Comparison of ENCODE assay signal across 8 cellular contexts in the genomic region with DNA sequence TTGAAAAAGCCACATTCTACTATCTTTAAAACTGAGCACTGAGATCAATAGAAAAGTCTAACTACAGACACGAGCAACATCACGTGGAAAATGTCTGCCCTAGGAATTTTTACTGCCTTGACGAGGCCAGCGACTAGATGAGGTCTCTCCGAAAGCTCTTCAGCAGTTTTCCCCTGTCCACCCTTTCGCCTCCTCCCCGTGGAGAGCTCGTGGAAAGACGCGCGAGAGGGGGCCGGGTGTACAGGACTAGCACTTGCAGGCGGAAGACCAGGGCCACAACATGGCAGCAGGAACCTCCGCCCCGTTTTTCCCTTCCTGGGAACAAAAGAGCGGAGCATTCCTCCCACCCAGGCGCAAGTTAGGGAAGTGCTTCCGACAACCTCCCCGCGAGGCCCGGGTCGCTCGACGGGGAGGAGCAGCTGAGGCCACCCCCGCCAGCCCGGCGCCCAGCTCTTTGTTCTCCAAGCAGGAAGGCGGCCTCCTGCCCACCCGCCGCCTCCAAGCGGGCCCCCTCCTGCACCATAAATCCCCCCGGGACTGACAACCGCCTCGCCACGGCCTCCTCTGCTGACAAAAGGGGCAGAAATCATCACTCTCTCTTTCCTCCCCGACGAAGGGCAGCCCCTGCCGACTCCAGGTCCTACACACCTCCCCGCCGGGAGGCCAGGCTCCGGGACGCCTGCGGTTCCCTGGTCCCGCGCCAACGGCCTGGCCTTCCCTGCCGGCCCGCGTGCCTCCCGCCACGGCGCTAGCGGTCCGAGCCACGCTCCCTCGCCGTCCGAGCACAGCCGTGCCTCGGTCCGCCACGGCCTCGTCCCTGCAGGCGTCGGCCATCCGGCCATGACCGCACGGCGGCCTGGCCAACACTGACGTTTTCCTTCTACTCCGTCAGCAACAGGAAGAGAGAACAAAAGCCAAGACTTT. TPM values are rescaled to one million over a fixed set of nuclear protein-coding genes. Genes with fewer than 3 reads are reported as not detected.
DNase-seq lines count a peak whose midpoint lies in the region; ATAC-seq and TF ChIP-seq lines count a peak whose summit lies in the region.

No MANE protein-coding gene starts in this region.

- H3K9me3 ChIP-seq in CD4-positive, alpha-beta T cell (ENCODE audit: control insufficient read depth, low read length), result no peaks in the 10 kb centered on the region
- H3K9me3 ChIP-seq in MG63 (no peaks in the 10 kb centered on the region), ectodermal cell (ENCODE audit: control insufficient read depth, low read length) (no peaks in the 10 kb centered on the region), lung (ENCODE audit: control insufficient read depth in 2 of 2, insufficient read depth in 1 of 2, low read length in 1 of 2) (no peaks in the 10 kb centered on the region)

- peak overlapping the region; percentile 100 for H3K27ac Mint-ChIP-seq in CD4-positive, alpha-beta T cell

- H3K9me3 Mint-ChIP-seq in CD4-positive, alpha-beta T cell, result no peaks in the 10 kb centered on the region

- H3K27ac ChIP-seq in CD4-positive, alpha-beta T cell (ENCODE audit: low read depth, low read length), result peak overlapping the region; percentile 99
- H3K27ac ChIP-seq in ectodermal cell (ENCODE audit: insufficient read depth, low read depth, low read length, poor library complexity, severe bottlenecking) (peak overlapping the region; percentile 99), lung (ENCODE audit: low read depth in 1 of 2, low read length in 1 of 2) (peak overlapping the region; percentile 99)

- H3K4me3 ChIP-seq in MG63 (peak overlapping the region; percentile 89), ectodermal cell (ENCODE audit: insufficient read depth, low read depth, low read length) (peak overlapping the region; percentile 99), lung (peak overlapping the region; percentile 99)

- no peaks in the 10 kb centered on the region for H3K27me3 Mint-ChIP-seq in CD4-positive, alpha-beta T cell

- peak overlapping the region; percentile 99 for H3K4me3 Mint-ChIP-seq in CD4-positive, alpha-beta T cell

- peaks cover 21% of the 10 kb centered on the region for H3K4me1 ChIP-seq in ectodermal cell (ENCODE audit: control insufficient read depth, insufficient read depth, low read length)
- H3K4me1 ChIP-seq in lung (ENCODE audit: control insufficient read depth in 2 of 2, insufficient read depth in 2 of 2, low read length in 2 of 2), result peaks cover 2 to 27% of the 10 kb centered on the region in 2 donors

- peak; percentile 10 to 57 (median 30) for DNase-seq in CD4-positive, alpha-beta T cell
- DNase-seq in MG63 (peak; percentile 44), lung (ENCODE audit: low spot score) (peak; percentile 67)
- DNase-seq in activated CD4-positive, alpha-beta T cell treated with anti-CD3 and anti-CD28 coated beads, Interleukin-2, amount 50 U/mL, for 48 hours, result peak; percentile 48 to 54
- DNase-seq in stimulated activated CD4-positive, alpha-beta T cell treated with anti-CD3 and anti-CD28 coated beads, TNF-alpha, amount 100 ng/mL, for 24 hours (ENCODE audit: low read depth in 3 of 3), result peak in 2 of 3 experiments; percentile 27 to 44

- H3K36me3 ChIP-seq in MG63 (peaks cover 55% of the 10 kb centered on the region), ectodermal cell (ENCODE audit: control insufficient read depth, insufficient read depth, low read length) (peaks cover 36% of the 10 kb centered on the region), lung (ENCODE audit: control insufficient read depth in 2 of 2, insufficient read depth in 2 of 2, low read length in 2 of 2) (peaks cover 13 to 28% of the 10 kb centered on the region in 2 donors)

- no peaks in the 10 kb centered on the region for H3K27me3 ChIP-seq in CD4-positive, alpha-beta T cell (ENCODE audit: control insufficient read depth, insufficient read depth, low read length)
- no peaks in the 10 kb centered on the region for H3K27me3 ChIP-seq in MG63
- H3K27me3 ChIP-seq in ectodermal cell (ENCODE audit: control insufficient read depth, insufficient read depth, low read length, poor library complexity, severe bottlenecking), result no peaks in the 10 kb centered on the region
- H3K27me3 ChIP-seq in lung (ENCODE audit: control insufficient read depth, insufficient read depth), result no peaks in the 10 kb centered on the region

- POLR2A ChIA-PET in CD4-positive, alpha-beta T cell (lab: Charles Lee), result interaction anchor here (0.6 to 4.5 kb wide), 44 partner anchors 8 to 1442 kb away, joined by 3 to 478 read pairs (median 6); partner anchors contain the start of genes CTR9, RNF141, USP47 and ZBED5

- 0% methylated on average over 71 of the region's 71 CpGs for WGBS in ectodermal cell, 2 experiments
- WGBS in lung, 2 donors, result 0% methylated on average over 62 to 71 of the region's 71 CpGs

- CTCF ChIA-PET in CD4-positive, alpha-beta T cell (lab: Charles Lee), result interaction anchor here (0.9 to 3.0 kb wide), 4 partner anchors 15 to 63 kb away, joined by 3 to 18 read pairs (median 10); partner anchors contain the start of gene ZBED5

- intact Hi-C loops in CD4-positive, alpha-beta T cell (cut with DNase I, micrococcal nuclease), result loop anchor here (2.0 to 5.0 kb wide), 6 partner anchors 13 to 1496 kb away; partner anchors contain the start of genes TMEM41B (in 1 of the 2) and USP47 (in 1 of the 2)

- peaks cover 63% of the 10 kb centered on the region for H3K36me3 Mint-ChIP-seq in CD4-positive, alpha-beta T cell (ENCODE audit: low read depth)

- peaks cover 67% of the 10 kb centered on the region for H3K4me1 Mint-ChIP-seq in CD4-positive, alpha-beta T cell (ENCODE audit: low read depth)

- no peak for TF ChIP-seq CTCF in CD4-positive, alpha-beta T cell (IDR thresholded peaks at IDR 0.05)
- no peak for TF ChIP-seq CTCF in lung (IDR thresholded peaks at IDR 0.05; ENCODE audit: control extremely low read depth, extremely low read depth)

- ATAC-seq in CD4-positive, alpha-beta T cell (ENCODE audit: poor library complexity), result no peak
- peak; percentile 5 for ATAC-seq in GM21528 (IDR thresholded peaks at IDR 0.05; ENCODE audit: low FRiP score, unreplicated experiment)
- peak; percentile 22 for ATAC-seq in lung (ENCODE audit: insufficient read depth, low FRiP score)
- ATAC-seq in HG02870 (IDR thresholded peaks at IDR 0.05; ENCODE audit: unreplicated experiment), result no peak

RNA-seq across cellular contexts. Expression of gene EIF4G2, which starts 0.8 kb away (rescaled TPM):
- 1,000 to 10,000 TPM; 1,001 to 1,008 TPM for total RNA-seq in CD4-positive, alpha-beta T cell
- total RNA-seq in MG63 (2014; rRNA removed; shearing (Covaris generic); ENCODE audit: low replicate concordance), result 831 and 1,059 TPM in 2 replicates
- 1,042 TPM for polyA plus RNA-seq in ectodermal cell (2013, experiment 1 of 4)
- 1,000 TPM for polyA plus RNA-seq in ectodermal cell (2013, experiment 2 of 4)
- polyA plus RNA-seq in ectodermal cell (2013, experiment 3 of 4), result 812 TPM
- polyA plus RNA-seq in ectodermal cell (2013, experiment 4 of 4), result 895 TPM
- 100 to 1,000 TPM; 750 to 932 TPM for total RNA-seq in lung
- polyA plus RNA-seq in lung, result 100 to 1,000 TPM; 189 to 325 TPM

RNA-seq across cellular contexts. Expression of gene ZBED5, which starts 50.0 kb away (rescaled TPM):
- 10 to 100 TPM; 71.1 to 72.0 TPM for total RNA-seq in CD4-positive, alpha-beta T cell
- 13.9 and 43.3 TPM in 2 replicates for total RNA-seq in MG63 (2014; rRNA removed; shearing (Covaris generic); ENCODE audit: low replicate concordance)
- polyA plus RNA-seq in ectodermal cell (2013, experiment 1 of 4), result 86.5 TPM
- polyA plus RNA-seq in ectodermal cell (2013, experiment 2 of 4), result 86.5 TPM
- 77.5 TPM for polyA plus RNA-seq in ectodermal cell (2013, experiment 3 of 4)
- polyA plus RNA-seq in ectodermal cell (2013, experiment 4 of 4), result 97.1 TPM
- 10 to 100 TPM; 39.0 to 57.9 TPM for total RNA-seq in lung
- polyA plus RNA-seq in lung, result 10 to 100 TPM; 18.0 to 40.8 TPM

RNA-seq across cellular contexts. Expression of gene CTR9, which starts 56.8 kb away (rescaled TPM):
- total RNA-seq in CD4-positive, alpha-beta T cell, result 10 to 100 TPM; 34.0 to 34.7 TPM
- 7.6 and 7.8 TPM in 2 replicates for total RNA-seq in MG63 (2014; rRNA removed; shearing (Covaris generic); ENCODE audit: low replicate concordance)
- 36.3 TPM for polyA plus RNA-seq in ectodermal cell (2013, experiment 1 of 4)
- 34.1 TPM for polyA plus RNA-seq in ectodermal cell (2013, experiment 2 of 4)
- polyA plus RNA-seq in ectodermal cell (2013, experiment 3 of 4), result 31.6 TPM
- 35.8 TPM for polyA plus RNA-seq in ectodermal cell (2013, experiment 4 of 4)
- total RNA-seq in lung, result 10 to 100 TPM; 26.2 to 40.0 TPM
- 10 to 100 TPM; 13.2 to 18.1 TPM for polyA plus RNA-seq in lung

Comparison
In these comparisons a context has a peak if more than half of its experiments do, and no peak if none do; other contexts are left out.
1. ATAC-seq: peak in GM21528 (single experiment) and lung (single experiment); none in CD4-positive, alpha-beta T cell (single experiment) and HG02870 (single experiment).
2. Peak in every context shown above with its lines, with median percentiles within 50 percentile points of each other: DNase-seq, H3K27ac ChIP-seq and H3K4me3 ChIP-seq.